ENCODE assay signal across 8 cellular contexts in the genomic region with DNA sequence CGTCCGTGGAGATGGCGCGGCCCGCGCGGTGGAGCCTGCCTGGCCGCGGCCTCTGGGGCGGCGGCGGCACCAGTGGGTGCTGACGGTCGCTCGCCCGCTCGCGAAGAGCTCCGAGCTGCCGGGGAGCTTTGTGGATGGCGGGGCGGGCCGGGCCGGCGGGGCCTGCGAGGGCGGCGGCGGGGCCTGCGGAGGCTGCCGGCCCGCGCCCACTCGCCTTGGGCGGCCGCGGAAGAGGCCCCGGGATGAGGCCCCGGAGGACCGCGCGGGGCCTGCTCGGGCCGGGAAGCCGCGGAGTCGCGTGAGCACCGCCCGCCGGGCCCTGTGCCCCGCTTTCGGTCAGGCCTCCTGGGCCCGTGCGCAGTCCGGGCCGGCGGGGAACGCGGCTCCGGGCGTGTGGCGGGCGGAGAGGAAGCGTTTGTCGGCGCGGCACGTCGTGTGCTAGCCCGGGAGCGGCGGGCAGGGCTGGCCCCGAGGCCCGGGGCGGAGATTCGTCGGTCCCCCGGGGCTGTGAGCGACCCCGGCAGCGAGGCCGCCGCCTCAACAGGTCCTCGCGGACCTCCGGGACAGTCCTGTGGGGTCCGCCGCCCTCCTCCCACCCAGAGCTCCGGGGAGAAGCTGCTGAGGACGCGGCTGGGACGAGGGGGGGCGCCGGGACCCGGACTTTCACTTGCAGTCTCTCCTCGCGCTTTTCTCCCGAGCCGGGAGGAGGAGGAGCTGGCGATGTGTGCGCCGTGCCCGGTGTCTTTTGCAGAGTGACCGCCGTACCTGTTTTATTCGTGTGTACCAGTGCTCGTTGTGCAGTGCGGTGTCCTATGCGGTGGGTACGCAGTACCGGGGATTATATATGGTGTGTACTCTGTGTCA. TPM values are rescaled to one million over a fixed set of nuclear protein-coding genes. Genes with fewer than 3 reads are reported as not detected.
DNase-seq lines count a peak whose midpoint lies in the region; ATAC-seq and TF ChIP-seq lines count a peak whose summit lies in the region.

No MANE protein-coding gene starts in this region.

- H3K4me3 Mint-ChIP-seq in nephron, result peak overlapping the region; percentile 84 to 96 (median 91)
- H3K4me3 Mint-ChIP-seq in stimulated activated naive CD8-positive, alpha-beta T cell treated with anti-CD3 and anti-CD28 coated beads, Interleukin-15, amount 100 ng/mL, for 72 hours, result peak overlapping the region; percentile 82 to 92

- H3K4me1 Mint-ChIP-seq in nephron, result peaks cover 47% of the 10 kb centered on the region
- peaks cover 52% of the 10 kb centered on the region for H3K4me1 Mint-ChIP-seq in stimulated activated naive CD8-positive, alpha-beta T cell treated with anti-CD3 and anti-CD28 coated beads, Interleukin-15, amount 100 ng/mL, for 72 hours

- TF ChIP-seq CTCF in PC-3 (conservative IDR thresholded peaks at IDR 0.05; ENCODE audit: low read depth, low read length) (no peak), nephron (IDR thresholded peaks at IDR 0.05; ENCODE audit: unreplicated experiment in 3 of 3) (no peak)

- H3K4me3 ChIP-seq in PC-3 (ENCODE audit: low read length), result peak overlapping the region; percentile 80

- H3K36me3 Mint-ChIP-seq in nephron (ENCODE audit: low read depth), result no peaks in the 10 kb centered on the region

- peak overlapping the region; percentile 86 for H3K4me2 ChIP-seq in PC-3 (ENCODE audit: low read length)

- no peaks in the 10 kb centered on the region for H3K27me3 Mint-ChIP-seq in nephron (ENCODE audit: low read depth)
- H3K27me3 Mint-ChIP-seq in stimulated activated naive CD8-positive, alpha-beta T cell treated with anti-CD3 and anti-CD28 coated beads, Interleukin-15, amount 100 ng/mL, for 72 hours, result no peaks in the 10 kb centered on the region

- peak; percentile 68 for DNase-seq in AG08396 (ENCODE audit: low spot score)
- DNase-seq in PC-3, result peak; percentile 26
- peak; percentile 41 for DNase-seq in activated T-helper 9 cell treated with anti-CD3 and anti-CD28 coated beads, Interleukin-2, amount 50 U/mL, for 16 hours (ENCODE audit: low read depth)
- DNase-seq in fibroblast of peridontal ligament (ENCODE audit: extremely low read depth), result peak; percentile 49
- peak; percentile 69 to 74 for DNase-seq in stimulated activated naive CD8-positive, alpha-beta T cell treated with anti-CD3 and anti-CD28 coated beads, Interleukin-15, amount 100 ng/mL, for 72 hours

- H3K36me3 ChIP-seq in PC-3 (ENCODE audit: low read depth, low read length), result no peaks in the 10 kb centered on the region

- H3K9me3 ChIP-seq in PC-3 (ENCODE audit: low read length), result no peaks in the 10 kb centered on the region

- H3F3A ChIP-seq in PC-3 (ENCODE audit: low read length, unreplicated experiment), result no peaks in the 10 kb centered on the region

- peak overlapping the region; percentile 18 for H3K27ac ChIP-seq in PC-3 (ENCODE audit: low read length)

- peak overlapping the region; percentile 82 for H3K9ac ChIP-seq in PC-3 (ENCODE audit: low read length)

- peak overlapping the region; percentile 98 to 99 (median 98) for H3K27ac Mint-ChIP-seq in nephron
- H3K27ac Mint-ChIP-seq in stimulated activated naive CD8-positive, alpha-beta T cell treated with anti-CD3 and anti-CD28 coated beads, Interleukin-15, amount 100 ng/mL, for 72 hours, result peak overlapping the region; percentile 87 to 96

- ATAC-seq in GM18909 (IDR thresholded peaks at IDR 0.05; ENCODE audit: poor library complexity, unreplicated experiment) (peak; percentile 33), HG03108 (IDR thresholded peaks at IDR 0.05; ENCODE audit: unreplicated experiment) (peak; percentile 22), PC-3 (peak; percentile 6)
- ATAC-seq in stimulated activated naive CD8-positive, alpha-beta T cell treated with anti-CD3 and anti-CD28 coated beads, Interleukin-15, amount 100 ng/mL, for 72 hours, result peak; percentile 66

- peaks cover 33% of the 10 kb centered on the region for H3K4me1 ChIP-seq in PC-3 (ENCODE audit: insufficient read depth, low read length)

- intact Hi-C loops in PC-3 (cut with micrococcal nuclease), result no loop called here

- CTCF ChIA-PET in PC-3 (lab: Charles Lee), result no interaction called here

- peak overlapping the region; percentile 45; the same call in 1 of the 2 replicates for H2AFZ ChIP-seq in PC-3 (ENCODE audit: low read length)

- H4K20me1 ChIP-seq in PC-3 (ENCODE audit: low read length), result peaks cover 18% of the 10 kb centered on the region; the same call in 1 of the 2 replicates

- no peaks in the 10 kb centered on the region for H3K27me3 ChIP-seq in PC-3 (ENCODE audit: low read length)

- H3K79me2 ChIP-seq in PC-3 (ENCODE audit: low read length), result peaks cover 55% of the 10 kb centered on the region

- POLR2A ChIA-PET in PC-3 (lab: Charles Lee; ENCODE audit: unreplicated experiment), result no interaction called here

- no peaks in the 10 kb centered on the region for H3K9me2 ChIP-seq in PC-3 (replicated peaks; ENCODE audit: low read length)

- H3K9me3 Mint-ChIP-seq in nephron, result no peaks in the 10 kb centered on the region
- no peaks in the 10 kb centered on the region for H3K9me3 Mint-ChIP-seq in stimulated activated naive CD8-positive, alpha-beta T cell treated with anti-CD3 and anti-CD28 coated beads, Interleukin-15, amount 100 ng/mL, for 72 hours

- no TSS peak for BruUV-seq in PC-3 (replicated peaks; lab: Mats Ljungman, UMichigan)

RNA-seq across cellular contexts. Expression of gene ZMYND11, which starts 0.6 kb away (rescaled TPM):
- total RNA-seq in PC-3 (2014; rRNA removed), result 17.0 and 17.1 TPM in 2 replicates

Comparison
In these comparisons a context has a peak if more than half of its experiments do, and no peak if none do; other contexts are left out.
1. Peak in every context shown above with its lines: DNase-seq, ATAC-seq, H3K4me3 ChIP-seq and H3K27ac ChIP-seq.
2. ATAC-seq: peak in every context shown above with its lines; median percentile 66 in stimulated activated naive CD8-positive, alpha-beta T cell treated with anti-CD3 and anti-CD28 coated beads, Interleukin-15, amount 100 ng/mL, for 72 hours; 33 in GM18909; 22 in HG03108; 6 in PC-3.